Comparison of ENCODE assay signal across 22 cellular contexts in the genomic region with DNA sequence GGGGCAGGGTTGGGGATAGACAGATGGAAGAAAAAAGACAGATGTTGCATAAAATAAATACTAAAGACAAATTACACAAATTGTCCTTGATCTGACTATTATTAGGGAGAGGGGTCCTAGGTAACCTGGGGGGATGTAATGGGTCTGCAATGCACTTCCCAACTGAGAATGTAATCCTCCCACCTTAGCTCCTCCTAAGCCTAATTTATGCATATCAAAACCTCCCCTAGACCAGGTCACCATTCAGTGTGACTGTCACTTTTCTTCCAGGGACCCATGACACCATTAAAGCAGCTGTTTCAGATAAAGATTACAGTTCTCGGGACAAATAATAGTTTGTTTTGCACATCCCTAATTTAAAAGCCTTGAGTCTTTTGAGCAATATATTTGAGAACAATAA.
"Had no signal": no experiment of that assay in that cellular context is flagged by ENCODE, and none has a peak within 500 bp of the region (broad histone marks: within the 10 kb centered on the region; RNA-seq: fewer than 3 reads in every experiment).

No MANE protein-coding gene starts in this region.

- H3K36me3 Mint-ChIP-seq: activated naive CD4-positive, alpha-beta T cell treated with anti-CD3 and anti-CD28 coated beads, Interleukin-2, amount 10 ng/mL, durations not matched to agents 7 days and 5 days; natural killer cell had no signal

- DNase-seq: activated CD4-positive, alpha-beta T cell treated with anti-CD3 and anti-CD28 coated beads for 1 hour; activated CD8-positive, alpha-beta memory T cell treated with anti-CD3 and anti-CD28 coated beads for 24 hours; activated CD8-positive, alpha-beta memory T cell treated with anti-CD3 and anti-CD28 coated beads, Interleukin-2, amount 50 U/mL, for 48 hours; activated effector memory CD4-positive, alpha-beta T cell treated with Interleukin-2 at 50 U/mL for 16 hours; activated naive CD4-positive, alpha-beta T cell treated with anti-CD3 and anti-CD28 coated beads, Interleukin-2, amount 10 ng/mL, durations not matched to agents 7 days and 5 days; activated naive CD8-positive, alpha-beta T cell treated with anti-CD3 and anti-CD28 coated beads, Interleukin-2, amount 50 U/mL, for 24 hours; activated T-cell treated with anti-CD3 and anti-CD28 coated beads, Interleukin-2, amount 50 U/mL, for 48 hours; colonic mucosa; heart right ventricle; lower lobe of right lung; natural killer cell; occipital lobe; posterior cingulate gyrus; stimulated activated CD4-positive, alpha-beta T cell treated with anti-CD3 and anti-CD28 coated beads, Interleukin-1b, Interleukin-23, amount 100 ng/mL, for 48 hours; stimulated activated CD8-positive, alpha-beta memory T cell treated with anti-CD3 and anti-CD28 coated beads, Interleukin-4, amount 100 ng/mL, for 48 hours; stimulated activated naive CD4-positive, alpha-beta T cell; T-helper 2 cell; tibial artery had no signal

- H3K27ac Mint-ChIP-seq: activated naive CD4-positive, alpha-beta T cell treated with anti-CD3 and anti-CD28 coated beads, Interleukin-2, amount 10 ng/mL, durations not matched to agents 7 days and 5 days; activated naive CD8-positive, alpha-beta T cell treated with anti-CD3 and anti-CD28 coated beads, Interleukin-2, amount 50 U/mL, for 24 hours; natural killer cell had no signal

- H3K9me3 ChIP-seq: colonic mucosa, gastroesophageal sphincter, heart right ventricle, lower lobe of right lung, tibial artery had no signal

- H3K4me1 ChIP-seq: colonic mucosa, gastroesophageal sphincter, lower lobe of right lung, tibial artery had no signal

- H3K9me3 Mint-ChIP-seq: activated naive CD8-positive, alpha-beta T cell treated with anti-CD3 and anti-CD28 coated beads, Interleukin-2, amount 50 U/mL, for 24 hours had no signal

- H3K27me3 ChIP-seq: colonic mucosa, gastroesophageal sphincter, heart right ventricle, tibial artery had no signal

- H3K36me3 ChIP-seq: colonic mucosa, gastroesophageal sphincter, heart right ventricle, lower lobe of right lung, tibial artery had no signal

- ATAC-seq: activated naive CD8-positive, alpha-beta T cell treated with anti-CD3 and anti-CD28 coated beads, Interleukin-2, amount 50 U/mL, for 24 hours; esophagus mucosa; gastroesophageal sphincter; heart right ventricle; lower lobe of right lung; natural killer cell had no signal

- H3K27ac ChIP-seq: colonic mucosa, gastroesophageal sphincter, heart right ventricle, lower lobe of right lung, tibial artery, VCaP had no signal

- H3K4me3 ChIP-seq: colonic mucosa, gastroesophageal sphincter, heart right ventricle, lower lobe of right lung, tibial artery had no signal

- H3K27me3 Mint-ChIP-seq: activated naive CD4-positive, alpha-beta T cell treated with anti-CD3 and anti-CD28 coated beads, Interleukin-2, amount 10 ng/mL, durations not matched to agents 7 days and 5 days; activated naive CD8-positive, alpha-beta T cell treated with anti-CD3 and anti-CD28 coated beads, Interleukin-2, amount 50 U/mL, for 24 hours; central memory CD8-positive, alpha-beta T cell had no signal

- H3K4me3 Mint-ChIP-seq: activated naive CD4-positive, alpha-beta T cell treated with anti-CD3 and anti-CD28 coated beads, Interleukin-2, amount 10 ng/mL, durations not matched to agents 7 days and 5 days; activated naive CD8-positive, alpha-beta T cell treated with anti-CD3 and anti-CD28 coated beads, Interleukin-2, amount 50 U/mL, for 24 hours; central memory CD8-positive, alpha-beta T cell; natural killer cell had no signal

- H3K4me1 Mint-ChIP-seq: activated naive CD4-positive, alpha-beta T cell treated with anti-CD3 and anti-CD28 coated beads, Interleukin-2, amount 10 ng/mL, durations not matched to agents 7 days and 5 days; activated naive CD8-positive, alpha-beta T cell treated with anti-CD3 and anti-CD28 coated beads, Interleukin-2, amount 50 U/mL, for 24 hours; central memory CD8-positive, alpha-beta T cell; natural killer cell had no signal
